In the genomic region with DNA sequence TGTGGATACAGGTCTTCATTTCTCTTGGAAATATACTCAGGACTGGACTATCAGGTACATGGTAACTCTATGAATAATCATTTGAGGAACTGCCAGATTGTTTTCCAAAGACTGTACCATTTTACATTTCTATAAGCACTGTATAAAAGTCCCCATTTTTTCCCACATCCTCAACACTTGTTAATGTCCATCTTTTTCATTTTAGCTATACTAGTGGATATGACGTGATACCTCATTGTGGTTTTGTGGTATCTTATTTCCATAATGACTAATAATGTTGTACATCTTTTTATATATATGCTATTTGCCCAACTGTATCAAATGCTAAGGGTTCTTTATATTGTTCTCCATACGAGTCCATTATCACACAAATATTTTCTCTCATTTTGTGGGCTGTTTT, we compare ENCODE assay signal across 1 cellular context.
TF ChIP-seq lines count a peak whose summit lies in the region.

No MANE protein-coding gene starts in this region.

TF ChIP-seq in A549, 52 proteins besides CTCF, POLR2A, EP300 and RAD21:
- TF ChIP-seq GATA3 (IDR thresholded peaks at IDR 0.05; ENCODE audit: borderline replicate concordance) = no peak
- TF ChIP-seq CBX8 (IDR thresholded peaks at IDR 0.05) = no peak
- no peak for TF ChIP-seq MAFK (IDR thresholded peaks at IDR 0.05; ENCODE audit: partially characterized antibody)
- no peak for TF ChIP-seq KDM1A (IDR thresholded peaks at IDR 0.05; ENCODE audit: low read depth)
- TF ChIP-seq BHLHE40 (IDR thresholded peaks at IDR 0.05; ENCODE audit: low read depth, low read length) = no peak
- TF ChIP-seq NPAS2 (CRISPR knock-in tag; IDR thresholded peaks at IDR 0.05; ENCODE audit: borderline replicate concordance) = no peak
- no peak for TF ChIP-seq CHD2 (IDR thresholded peaks at IDR 0.05; ENCODE audit: low read length, partially characterized antibody)
- TF ChIP-seq ZFP36 (IDR thresholded peaks at IDR 0.05; ENCODE audit: borderline replicate concordance, partially characterized antibody) = no peak
- TF ChIP-seq FOSL2 (IDR thresholded peaks at IDR 0.05) = no peak
- no peak for TF ChIP-seq FOSL2 (CRISPR knock-in tag; IDR thresholded peaks at IDR 0.05)
- no peak for TF ChIP-seq EHF (CRISPR knock-in tag; IDR thresholded peaks at IDR 0.05)
- no peak for TF ChIP-seq SREBF2 (IDR thresholded peaks at IDR 0.05)
- TF ChIP-seq, protein P1, sequence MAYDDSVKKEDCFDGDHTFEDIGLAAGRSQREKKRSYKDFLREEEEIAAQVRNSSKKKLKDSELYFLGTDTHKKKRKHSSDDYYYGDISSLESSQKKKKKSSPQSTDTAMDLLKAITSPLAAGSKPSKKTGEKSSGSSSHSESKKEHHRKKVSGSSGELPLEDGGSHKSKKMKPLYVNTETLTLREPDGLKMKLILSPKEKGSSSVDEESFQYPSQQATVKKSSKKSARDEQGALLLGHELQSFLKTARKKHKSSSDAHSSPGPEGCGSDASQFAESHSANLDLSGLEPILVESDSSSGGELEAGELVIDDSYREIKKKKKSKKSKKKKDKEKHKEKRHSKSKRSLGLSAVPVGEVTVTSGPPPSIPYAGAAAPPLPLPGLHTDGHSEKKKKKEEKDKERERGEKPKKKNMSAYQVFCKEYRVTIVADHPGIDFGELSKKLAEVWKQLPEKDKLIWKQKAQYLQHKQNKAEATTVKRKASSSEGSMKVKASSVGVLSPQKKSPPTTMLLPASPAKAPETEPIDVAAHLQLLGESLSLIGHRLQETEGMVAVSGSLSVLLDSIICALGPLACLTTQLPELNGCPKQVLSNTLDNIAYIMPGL (CRISPR knock-in tag; IDR thresholded peaks at IDR 0.05; ENCODE audit: borderline replicate concordance) = no peak
- TF ChIP-seq TFCP2L1 (CRISPR knock-in tag; IDR thresholded peaks at IDR 0.05) = no peak
- TF ChIP-seq HDAC2 (IDR thresholded peaks at IDR 0.05) = no peak
TF ChIP-seq in A549: peak in this region for 0.
